ENCODE assay signal across 12 cellular contexts in the genomic region with DNA sequence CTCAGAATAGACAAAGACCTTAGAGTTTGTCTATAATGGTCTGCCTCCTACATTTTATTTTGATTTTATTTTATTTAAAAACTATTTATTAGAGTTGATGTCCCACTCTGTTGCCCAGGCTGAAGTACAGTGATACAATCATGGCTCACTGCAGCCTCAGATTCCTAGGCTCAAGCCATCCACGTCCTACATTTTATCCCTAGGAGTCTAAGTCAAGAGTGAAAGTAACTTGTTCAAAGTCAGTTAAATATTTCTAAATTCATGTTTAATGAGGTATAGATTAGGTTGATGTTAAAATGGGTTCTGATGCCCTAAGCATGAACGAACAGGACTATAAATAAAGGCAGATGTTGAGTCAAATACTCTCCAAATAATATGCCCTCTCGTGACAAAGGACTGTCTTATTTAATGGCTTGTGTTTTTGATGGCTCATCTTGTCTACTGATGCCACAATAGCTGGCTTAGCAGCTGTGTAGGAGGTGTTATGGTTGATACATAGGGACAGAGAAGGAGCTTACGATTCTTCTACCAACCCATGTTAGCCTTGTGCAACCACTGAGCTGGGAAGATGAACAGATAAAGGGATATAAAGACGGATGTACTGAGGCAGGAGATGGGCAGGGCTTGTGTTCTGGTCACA.
A peak's percentile ranks its signal among the peaks of the same experiment; 100 is the strongest.
DNase-seq lines count a peak whose midpoint lies in the region; ATAC-seq, FAIRE-seq and TF ChIP-seq lines count a peak whose summit lies in the region.
"Had no signal": no experiment of that assay in that cellular context is flagged by ENCODE, and none has a peak within 500 bp of the region (broad histone marks: within the 10 kb centered on the region; RNA-seq: fewer than 3 reads in every experiment).

No MANE protein-coding gene starts in this region.

- FAIRE-seq in GM19239 (lab: Jason Lieb, UNC): no peak
- FAIRE-seq: endometrium, pancreas had no signal

- no peaks in the 10 kb centered on the region for H3K27me3 ChIP-seq in fibroblast of lung (ENCODE audit: control insufficient read depth, insufficient read depth, low read length)
- H3K27me3 ChIP-seq: pancreas had no signal

- no peak overlapping the region for H3K4me3 ChIP-seq in fibroblast of lung (replicated peaks in 1 of 4; ENCODE audit: control extremely low read depth in 1 of 4, insufficient read depth in 1 of 4, low read depth in 3 of 4, low read length in 4 of 4)
- H3K4me3 ChIP-seq: pancreas, thoracic aorta had no signal

- H3K36me3 ChIP-seq in fibroblast of lung (ENCODE audit: control insufficient read depth, insufficient read depth, low read length): no peaks in the 10 kb centered on the region
- H3K36me3 ChIP-seq: pancreas, thoracic aorta had no signal

- H2AFZ ChIP-seq in fibroblast of lung (ENCODE audit: low read length): peak overlapping the region; percentile 65

- peak; percentile 8 for DNase-seq in AG09319 (ENCODE audit: extremely low read depth, low read depth)
- no peak for DNase-seq in fibroblast of lung (ENCODE audit: low read depth in 2 of 2)
- DNase-seq in NCI-H510A treated with DMSO at 0.1 percent for 48 hours (lab: John Stamatoyannopoulos, UW): no peak
- DNase-seq in GM19239 (ENCODE audit: insufficient read length, low spot score): no peak
- no peak for DNase-seq in caudate nucleus (lab: John Stamatoyannopoulos, UW)
- DNase-seq: activated naive CD8-positive, alpha-beta T cell treated with anti-CD3 and anti-CD28 coated beads, Interleukin-2, amount 10 ng/mL, durations not matched to agents 7 days and 5 days had no signal

- H3K4me2 ChIP-seq in fibroblast of lung (ENCODE audit: extremely low read depth, insufficient read depth, low read length): no peak overlapping the region

- no peak overlapping the region for H3K9ac ChIP-seq in fibroblast of lung (ENCODE audit: insufficient read depth, low read length)

- no peaks in the 10 kb centered on the region for H3K4me1 ChIP-seq in fibroblast of lung (ENCODE audit: control insufficient read depth, extremely low read depth, insufficient read depth, low read length)
- H3K4me1 ChIP-seq: pancreas had no signal

- H3K27ac ChIP-seq in fibroblast of lung (ENCODE audit: insufficient read depth, low read length): no peak overlapping the region
- no peak overlapping the region for H3K27ac ChIP-seq in caudate nucleus (ENCODE audit: low read depth, low read length)
- H3K27ac ChIP-seq: pancreas, thoracic aorta had no signal

- no peak for TF ChIP-seq CTCF in AG09319 (IDR thresholded peaks at IDR 0.05; ENCODE audit: low read depth, low read length)
- TF ChIP-seq CTCF in fibroblast of lung (conservative IDR thresholded peaks at IDR 0.05 in 1 of 2, IDR thresholded peaks at IDR 0.05 in 1 of 2; ENCODE audit: low read depth in 1 of 2, low read length in 2 of 2): no peak

- H4K20me1 ChIP-seq in fibroblast of lung (ENCODE audit: control insufficient read depth, extremely low read depth, insufficient read depth, low read length): no peaks in the 10 kb centered on the region

- no peaks in the 10 kb centered on the region for H3K79me2 ChIP-seq in fibroblast of lung (ENCODE audit: control insufficient read depth, insufficient read depth, low read length)

- no peaks in the 10 kb centered on the region for H3K9me3 ChIP-seq in fibroblast of lung (ENCODE audit: control insufficient read depth, insufficient read depth, low read depth, low read length)
- H3K9me3 ChIP-seq: pancreas, thoracic aorta had no signal

- peak; percentile 22 for ATAC-seq in GM19455 (IDR thresholded peaks at IDR 0.05; ENCODE audit: unreplicated experiment)
- ATAC-seq in HG03521 (IDR thresholded peaks at IDR 0.05; ENCODE audit: unreplicated experiment): peak; percentile 11
- no peak for ATAC-seq in GM21786 (IDR thresholded peaks at IDR 0.05; ENCODE audit: unreplicated experiment)
